ENCODE assay signal across 10 cellular contexts in genomic region chr2:98835831-98836385, GRCh38.
A peak's percentile ranks its signal among the peaks of the same experiment; 100 is the strongest.
DNase-seq lines count a peak whose midpoint lies in the region; ATAC-seq and TF ChIP-seq lines count a peak whose summit lies in the region.
"Had no signal": no experiment of that assay in that cellular context is flagged by ENCODE, and none has a peak within 500 bp of the region (broad histone marks: within the 10 kb centered on the region; RNA-seq: fewer than 3 reads in every experiment).

No MANE protein-coding gene starts in this region.

- H3K9me3 ChIP-seq in BLaER1 treated with 17β-estradiol and CSF1 and Interleukin-3, amounts not matched to agents 10 nM and 100 nM (replicated peaks in 1 of 11), result no peaks in the 10 kb centered on the region
- no peaks in the 10 kb centered on the region for H3K9me3 ChIP-seq in Loucy (ENCODE audit: insufficient read depth, low read depth, low read length)
- no peaks in the 10 kb centered on the region for H3K9me3 ChIP-seq in mesenchymal stem cell (ENCODE audit: control insufficient read depth, low read length)

- no peaks in the 10 kb centered on the region for H3K9me2 ChIP-seq in Loucy (replicated peaks; ENCODE audit: low read depth, low read length)

- DNase-seq in activated T-cell treated with anti-CD3 and anti-CD28 coated beads, Interleukin-2, amount 50 U/mL, for 1 hour, result peak; percentile 52
- DNase-seq in head of caudate nucleus (peak in 33 of 42 donors; percentile 38 to 84 (median 60)), G401 (ENCODE audit: low spot score) (no peak), mesenchymal stem cell (no peak)
- DNase-seq: amniotic stem cell, NCI-H446 had no signal

- WGBS in mesenchymal stem cell, result 81% methylated on average over 10 of the region's 10 CpGs

- H3K4me1 ChIP-seq in BLaER1 treated with 17β-estradiol and CSF1 and Interleukin-3, amounts not matched to agents 10 nM and 100 nM, result peaks cover 33 to 48% (median 38%) of the 10 kb centered on the region in 10 experiments
- H3K4me1 ChIP-seq in Loucy (ENCODE audit: insufficient read depth, low read length, poor library complexity, severe bottlenecking) (peaks cover 54% of the 10 kb centered on the region), mesenchymal stem cell (ENCODE audit: control insufficient read depth, insufficient read depth, low read depth, low read length) (no peaks in the 10 kb centered on the region)

- no peaks in the 10 kb centered on the region for H3F3A ChIP-seq in Loucy (ENCODE audit: low read depth)

- H3K4ac ChIP-seq in mesenchymal stem cell (ENCODE audit: low read depth in 1 of 2, low read length in 2 of 2), result no peak overlapping the region

- H3K18ac ChIP-seq in mesenchymal stem cell (ENCODE audit: low read depth in 1 of 2, low read length in 2 of 2), result no peak overlapping the region

- no peak overlapping the region for H3K23ac ChIP-seq in mesenchymal stem cell (ENCODE audit: low read length in 2 of 2)

- H3K36me3 ChIP-seq in BLaER1 treated with 17β-estradiol and CSF1 and Interleukin-3, amounts not matched to agents 10 nM and 100 nM, result no peaks in the 10 kb centered on the region
- H3K36me3 ChIP-seq in Loucy (ENCODE audit: insufficient read depth, low read length) (no peaks in the 10 kb centered on the region), mesenchymal stem cell (ENCODE audit: control insufficient read depth in 1 of 2, insufficient read depth in 2 of 2, low read depth in 1 of 2, low read length in 2 of 2) (no peaks in the 10 kb centered on the region)

- H3K79me1 ChIP-seq in mesenchymal stem cell (replicated peaks; ENCODE audit: low read length, poor library complexity, severe bottlenecking), result no peaks in the 10 kb centered on the region

- intact Hi-C loops in head of caudate nucleus (cut with DNase I), result no loop called here

- no peak for ATAC-seq in GM19351 (IDR thresholded peaks at IDR 0.05; ENCODE audit: unreplicated experiment)
- ATAC-seq in GM21619 (IDR thresholded peaks at IDR 0.05; ENCODE audit: unreplicated experiment), result no peak

- no peak overlapping the region for H2BK120ac ChIP-seq in mesenchymal stem cell (ENCODE audit: low read depth, low read length)

- no peak overlapping the region for H2BK12ac ChIP-seq in mesenchymal stem cell (ENCODE audit: low read length in 2 of 2)

- H3K27ac ChIP-seq in BLaER1 treated with 17β-estradiol and CSF1 and Interleukin-3, amounts not matched to agents 10 nM and 100 nM, result peak overlapping the region in 5 of 11 experiments; percentile 6 to 52 (median 29); a peak in 3 of 22 replicates
- no peak overlapping the region for H3K27ac ChIP-seq in mesenchymal stem cell (ENCODE audit: low read length, poor library complexity, severe bottlenecking)

- H3K14ac ChIP-seq in mesenchymal stem cell (ENCODE audit: low read length in 2 of 2), result no peak overlapping the region

- H4K20me1 ChIP-seq in BLaER1 treated with 17β-estradiol and CSF1 and Interleukin-3, amounts not matched to agents 10 nM and 100 nM, result no peaks in the 10 kb centered on the region
- no peaks in the 10 kb centered on the region for H4K20me1 ChIP-seq in Loucy (ENCODE audit: insufficient read depth, low read length, poor library complexity, severe bottlenecking)

- H3K9ac ChIP-seq in BLaER1 treated with 17β-estradiol and CSF1 and Interleukin-3, amounts not matched to agents 10 nM and 100 nM, result peak overlapping the region in 7 of 11 experiments; percentile 18 to 41 (median 29); a peak in 5 of 22 replicates
- peak overlapping the region; percentile 39 for H3K9ac ChIP-seq in Loucy (ENCODE audit: low read depth, low read length, poor library complexity, severe bottlenecking)
- no peak overlapping the region for H3K9ac ChIP-seq in mesenchymal stem cell (ENCODE audit: low read length)

- H2BK15ac ChIP-seq in mesenchymal stem cell (ENCODE audit: low read depth, poor library complexity, severe bottlenecking), result no peak overlapping the region

- H4K91ac ChIP-seq in mesenchymal stem cell (ENCODE audit: low read length), result no peak overlapping the region

- no peaks in the 10 kb centered on the region for H3K79me2 ChIP-seq in Loucy (ENCODE audit: insufficient read depth, low read length)

- no peak overlapping the region for H2BK5ac ChIP-seq in mesenchymal stem cell (ENCODE audit: low read depth, low read length, poor library complexity, severe bottlenecking)

- H3K4me2 ChIP-seq in BLaER1 treated with 17β-estradiol and CSF1 and Interleukin-3, amounts not matched to agents 10 nM and 100 nM, result peak overlapping the region; percentile 51 to 87 (median 78)
- peak overlapping the region; percentile 89 for H3K4me2 ChIP-seq in Loucy (ENCODE audit: low read depth, low read length, poor library complexity, severe bottlenecking)
- H3K4me2 ChIP-seq in mesenchymal stem cell (ENCODE audit: low read length, poor library complexity, severe bottlenecking), result no peak overlapping the region

- no peak overlapping the region for H4K8ac ChIP-seq in mesenchymal stem cell (ENCODE audit: low read length)

- TF ChIP-seq CTCF in Loucy (conservative IDR thresholded peaks at IDR 0.05; ENCODE audit: low read length), result no peak

- in situ Hi-C loops in G401 (cut with HindIII; ENCODE audit: low sequenced_read_pairs), result no loop called here

- no peaks in the 10 kb centered on the region for H3K27me3 ChIP-seq in BLaER1 treated with 17β-estradiol and CSF1 and Interleukin-3, amounts not matched to agents 10 nM and 100 nM
- no peaks in the 10 kb centered on the region for H3K27me3 ChIP-seq in Loucy (ENCODE audit: insufficient read depth, low read length, poor library complexity, severe bottlenecking)
- peaks cover 2 to 6% of the 10 kb centered on the region in 2 experiments for H3K27me3 ChIP-seq in mesenchymal stem cell (ENCODE audit: control insufficient read depth in 1 of 2, insufficient read depth in 1 of 2, low read length in 2 of 2)

- H2AFZ ChIP-seq in Loucy (ENCODE audit: low read length), result peak overlapping the region; percentile 31; the same call in 1 of the 2 replicates
- H2AFZ ChIP-seq in mesenchymal stem cell (ENCODE audit: low read depth, low read length), result no peak overlapping the region

- no peak overlapping the region for H2AK5ac ChIP-seq in mesenchymal stem cell (ENCODE audit: low read length, severe bottlenecking)

- H3K4me3 ChIP-seq in BLaER1 treated with 17β-estradiol and CSF1 and Interleukin-3, amounts not matched to agents 10 nM and 100 nM, result no peak overlapping the region
- H3K4me3 ChIP-seq in Loucy (ENCODE audit: low read length, poor library complexity, severe bottlenecking), result peak overlapping the region; percentile 57
- H3K4me3 ChIP-seq in mesenchymal stem cell (ENCODE audit: insufficient read depth in 1 of 2, low read depth in 1 of 2, low read length in 2 of 2), result no peak overlapping the region

Comparison
In these comparisons a context has a peak if more than half of its experiments do, and no peak if none do; other contexts are left out.
1. DNase-seq: peak in activated T-cell treated with anti-CD3 and anti-CD28 coated beads, Interleukin-2, amount 50 U/mL, for 1 hour (single experiment) and head of caudate nucleus (33 of 42); none in G401 (single experiment) and mesenchymal stem cell (single experiment).